Comparison of ENCODE assay signal across 23 cellular contexts in the genomic region with DNA sequence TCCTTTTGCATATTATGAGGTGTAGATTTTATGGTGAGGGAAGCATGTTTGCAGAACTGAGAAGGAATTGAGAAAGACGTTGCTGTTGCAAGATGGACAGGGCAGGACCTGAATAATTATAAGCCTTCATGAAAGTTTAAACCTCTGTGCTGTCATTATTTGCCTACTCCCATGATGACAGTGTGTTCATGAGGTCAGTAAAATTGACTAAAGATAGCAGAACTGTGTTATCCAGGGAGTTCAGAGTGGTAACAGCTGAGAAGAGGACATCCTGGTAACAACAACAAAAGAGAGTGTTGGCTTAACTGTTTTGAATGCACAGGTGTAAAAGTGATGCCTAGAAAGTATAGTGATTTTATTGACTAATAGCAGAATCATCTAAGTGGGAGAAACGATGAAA. TPM values are rescaled to one million over a fixed set of nuclear protein-coding genes. Genes with fewer than 3 reads are reported as not detected.
"Had no signal": no experiment of that assay in that cellular context is flagged by ENCODE, and none has a peak within 500 bp of the region (broad histone marks: within the 10 kb centered on the region; RNA-seq: fewer than 3 reads in every experiment).

No MANE protein-coding gene starts in this region.

- H3K9ac ChIP-seq: KMS-11, SK-N-SH had no signal

- H2AFZ ChIP-seq: PC-9 had no signal

- DNase-seq: Karpas-422, MV-4-11, NCI-H1105, NCI-H1417 treated with DMSO at 0.1 percent for 48 hours, NCI-H1436 treated with DMSO at 0.1 percent for 48 hours, NCI-H187 treated with DMSO at 0.1 percent for 48 hours, NCI-H2171 treated with DMSO at 0.1 percent for 48 hours, NCI-H2227 treated with DMSO at 0.1 percent for 48 hours, NCI-H345, NCI-H510A treated with DMSO at 0.1 percent for 48 hours, NCI-H524 treated with DMSO at 0.1 percent for 48 hours, NCI-H526 treated with DMSO at 0.1 percent for 48 hours, NCI-H774, PC-9, SIG-M5, SJCRH30, SK-N-SH, SW 1271, T-helper 1 cell had no signal

- H3K9me3 ChIP-seq: MG63, SJCRH30, SK-N-SH had no signal

- H3K4me2 ChIP-seq: KMS-11, PC-9, SK-N-SH had no signal

- H3K27me3 ChIP-seq: MG63, SJCRH30 had no signal

- H3K27ac ChIP-seq: KMS-11, PC-9, RWPE1, SJCRH30 had no signal

- FAIRE-seq: RCC 7860 had no signal

- H3K4me3 ChIP-seq: MG63, PC-9, SJCRH30 had no signal

- H3K36me3 ChIP-seq: MG63, SJCRH30 had no signal

RNA-seq across cellular contexts. Expression of gene HLF, which starts 45.3 kb away (rescaled TPM):
- total RNA-seq: PC-9 had no signal
